12 cellular contexts compared by ENCODE assay signal in the genomic region with DNA sequence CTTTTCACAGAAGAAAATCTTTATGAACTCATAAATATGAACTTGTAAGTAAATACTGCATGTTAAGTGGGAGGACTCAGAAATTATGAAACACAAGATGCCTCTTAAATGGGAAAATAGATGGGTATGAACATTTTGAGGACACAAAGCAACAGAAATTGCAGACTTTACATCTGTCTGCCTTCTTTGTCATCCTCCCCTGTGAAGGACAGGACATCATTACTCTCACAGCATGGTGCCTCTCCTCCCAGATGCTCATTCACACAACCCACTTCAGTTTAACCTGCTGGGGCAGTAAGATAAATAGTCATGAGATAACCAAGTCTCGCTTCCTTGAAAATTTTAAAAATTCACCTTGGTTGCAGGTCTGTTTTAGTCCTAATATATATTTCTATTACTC.
DNase-seq lines count a peak whose midpoint lies in the region; TF ChIP-seq lines count a peak whose summit lies in the region.
"Had no signal": no experiment of that assay in that cellular context is flagged by ENCODE, and none has a peak within 500 bp of the region (broad histone marks: within the 10 kb centered on the region; RNA-seq: fewer than 3 reads in every experiment).

No MANE protein-coding gene starts in this region.

- peaks cover 0 to 9% (median 2%) of the 10 kb centered on the region in 4 donors for H3K4me1 ChIP-seq in transverse colon
- H3K4me1 ChIP-seq in prostate gland (replicated peaks) = no peaks in the 10 kb centered on the region

- peak overlapping the region in 3 of 4 donors; percentile 9 to 57 (median 22) for H3K27ac ChIP-seq in transverse colon
- H3K27ac ChIP-seq in prostate gland = no peak overlapping the region

- DNase-seq in DMS79 treated with DMSO at 0.1 percent for 48 hours (lab: John Stamatoyannopoulos, UW) (peak; percentile 16), DMS79 (lab: John Stamatoyannopoulos, UW) (no peak), NCI-H510A (lab: John Stamatoyannopoulos, UW) (peak; percentile 47), glutamatergic neuron (no peak), transverse colon (no peak), prostate gland (ENCODE audit: low spot score) (no peak), NCI-H446 (lab: John Stamatoyannopoulos, UW) (no peak)
- DNase-seq in stimulated activated CD4-positive, alpha-beta T cell treated with anti-CD3 and anti-CD28 coated beads, Interleukin-12 subunit alpha, Interleukin-12 subunit beta, amount 100 ng/mL, for 4 hours = no peak
- DNase-seq: activated CD4-positive, alpha-beta memory T cell treated with anti-CD3 and anti-CD28 coated beads, Interleukin-2, amount 10 ng/mL, durations not matched to agents 7 days and 5 days; GDM1; stimulated activated naive CD4-positive, alpha-beta T cell treated with Interleukin-2 at 50 U/mL for 16 hours had no signal

- no peaks in the 10 kb centered on the region for H3K36me3 Mint-ChIP-seq in glutamatergic neuron (ENCODE audit: unreplicated experiment)

- peaks cover 13% of the 10 kb centered on the region for H3K9me3 Mint-ChIP-seq in glutamatergic neuron (ENCODE audit: unreplicated experiment)
- H3K9me3 Mint-ChIP-seq: activated CD4-positive, alpha-beta memory T cell treated with anti-CD3 and anti-CD28 coated beads, Interleukin-2, amount 10 ng/mL, durations not matched to agents 7 days and 5 days; activated T-helper 1 cell treated with anti-CD3 and anti-CD28 coated beads, Interleukin-12 subunit alpha, Interleukin-12 subunit beta, Interleukin-2, Interleukin-4 antibody, amounts not matched to agents 30 ng/mL and 10 ng/mL and 1 ng/mL, durations not matched to agents 14 hours and 24 hours and 36 hours had no signal

- TF ChIP-seq CTCF in glutamatergic neuron (IDR thresholded peaks at IDR 0.05; ENCODE audit: partially characterized antibody, unreplicated experiment) (no peak), transverse colon (IDR thresholded peaks at IDR 0.05) (no peak), prostate gland (IDR thresholded peaks at IDR 0.05) (no peak)

- peak overlapping the region; percentile 99 for H3K27ac Mint-ChIP-seq in glutamatergic neuron (ENCODE audit: unreplicated experiment)
- H3K27ac Mint-ChIP-seq: activated CD4-positive, alpha-beta memory T cell treated with anti-CD3 and anti-CD28 coated beads, Interleukin-2, amount 10 ng/mL, durations not matched to agents 7 days and 5 days; activated T-helper 1 cell treated with anti-CD3 and anti-CD28 coated beads, Interleukin-12 subunit alpha, Interleukin-12 subunit beta, Interleukin-2, Interleukin-4 antibody, amounts not matched to agents 30 ng/mL and 10 ng/mL and 1 ng/mL, durations not matched to agents 14 hours and 24 hours and 36 hours had no signal

- no peaks in the 10 kb centered on the region for H3K27me3 ChIP-seq in transverse colon
- H3K27me3 ChIP-seq in prostate gland (replicated peaks; ENCODE audit: insufficient read depth) = no peaks in the 10 kb centered on the region

- TF ChIP-seq POLR2A in transverse colon (IDR thresholded peaks at IDR 0.05) = no peak
- no peak for TF ChIP-seq POLR2A in prostate gland (IDR thresholded peaks at IDR 0.05)

- H3K36me3 ChIP-seq in transverse colon = no peaks in the 10 kb centered on the region
- no peaks in the 10 kb centered on the region for H3K36me3 ChIP-seq in prostate gland

- TF ChIP-seq EP300 in transverse colon (IDR thresholded peaks at IDR 0.05; ENCODE audit: low read depth) = no peak

- H3K4me3 ChIP-seq in transverse colon (no peak overlapping the region), prostate gland (no peak overlapping the region)

- no peaks in the 10 kb centered on the region for H3K9me3 ChIP-seq in transverse colon
- H3K9me3 ChIP-seq in prostate gland = no peaks in the 10 kb centered on the region

- H3K27me3 Mint-ChIP-seq in glutamatergic neuron (ENCODE audit: unreplicated experiment) = peaks cover 5% of the 10 kb centered on the region
- H3K27me3 Mint-ChIP-seq: activated CD4-positive, alpha-beta memory T cell treated with anti-CD3 and anti-CD28 coated beads, Interleukin-2, amount 10 ng/mL, durations not matched to agents 7 days and 5 days had no signal

- in situ Hi-C loops in transverse colon (cut with MboI; ENCODE audit: low pct_ligation_motif_present in 1 of 4, low pct_unique_long_range_greater_than_20kb in 1 of 4, low sequenced_read_pairs in 3 of 4) = no loop called here

- WGBS in transverse colon (ENCODE audit: low coverage in 1 of 2), 2 donors = 82 to 100% methylated on average over 1 of the region's 1 CpG
- 100% methylated on average over 1 of the region's 1 CpG for WGBS in prostate gland

- peaks cover 46% of the 10 kb centered on the region for H3K4me1 Mint-ChIP-seq in glutamatergic neuron (ENCODE audit: low read depth, unreplicated experiment)
- H3K4me1 Mint-ChIP-seq: activated CD4-positive, alpha-beta memory T cell treated with anti-CD3 and anti-CD28 coated beads, Interleukin-2, amount 10 ng/mL, durations not matched to agents 7 days and 5 days had no signal

- peak overlapping the region; percentile 40 for H3K4me3 Mint-ChIP-seq in glutamatergic neuron (ENCODE audit: unreplicated experiment)
- H3K4me3 Mint-ChIP-seq: activated CD4-positive, alpha-beta memory T cell treated with anti-CD3 and anti-CD28 coated beads, Interleukin-2, amount 10 ng/mL, durations not matched to agents 7 days and 5 days; activated T-helper 1 cell treated with anti-CD3 and anti-CD28 coated beads, Interleukin-12 subunit alpha, Interleukin-12 subunit beta, Interleukin-2, Interleukin-4 antibody, amounts not matched to agents 30 ng/mL and 10 ng/mL and 1 ng/mL, durations not matched to agents 14 hours and 24 hours and 36 hours had no signal

- intact Hi-C loops in transverse colon (cut with DNase I; ENCODE audit: low total_unique reads) (loop anchor here (10.0 kb wide), 1 partner anchor 55 kb away; no protein-coding TSS in a partner anchor), prostate gland (cut with DNase I) (loop anchor here (5.0 to 10.0 kb wide), 2 partner anchors 72 to 145 kb away; a partner anchor contains a TSS)

Comparison
In these comparisons a context has a peak if more than half of its experiments do, and no peak if none do; other contexts are left out.
1. DNase-seq: peak in DMS79 treated with DMSO at 0.1 percent for 48 hours (single experiment) and NCI-H510A (single experiment); none in DMS79 (single experiment), glutamatergic neuron (single experiment), transverse colon (single experiment), prostate gland (single experiment), NCI-H446 (0 of 2) and stimulated activated CD4-positive, alpha-beta T cell treated with anti-CD3 and anti-CD28 coated beads, Interleukin-12 subunit alpha, Interleukin-12 subunit beta, amount 100 ng/mL, for 4 hours (single experiment).
2. H3K27ac ChIP-seq: peak in transverse colon (3 of 4); none in prostate gland (0 of 2).